13 cellular contexts compared by ENCODE assay signal in genomic region chr9:129480705-129481104, GRCh38.
A peak's percentile ranks its signal among the peaks of the same experiment; 100 is the strongest.
DNase-seq lines count a peak whose midpoint lies in the region; ATAC-seq, FAIRE-seq and TF ChIP-seq lines count a peak whose summit lies in the region.
"Had no signal": no experiment of that assay in that cellular context is flagged by ENCODE, and none has a peak within 500 bp of the region (broad histone marks: within the 10 kb centered on the region; RNA-seq: fewer than 3 reads in every experiment).

No MANE protein-coding gene starts in this region.

- H2BK20ac ChIP-seq in H1 (ENCODE audit: low read length) (peak overlapping the region; percentile 48; the same call in 1 of the 2 replicates), H9 (ENCODE audit: low read depth, low read length, poor library complexity, severe bottlenecking) (no peak overlapping the region)

- no peak overlapping the region for H3K9ac ChIP-seq in H1 (replicated peaks in 1 of 4; ENCODE audit: extremely low read depth in 1 of 4, low read depth in 3 of 4, low read length in 3 of 4)
- H3K9ac ChIP-seq in H9 (ENCODE audit: extremely low read depth, insufficient read length, low read length) = no peak overlapping the region

- ATAC-seq in heart left ventricle (no peak), GM21825 (IDR thresholded peaks at IDR 0.05; ENCODE audit: unreplicated experiment) (no peak)
- ATAC-seq: activated CD8-positive, alpha-beta T cell treated with anti-CD3 and anti-CD28 coated beads for 36 hours had no signal

- no peaks in the 10 kb centered on the region; a peak in 1 of 7 replicates for H3K36me3 Mint-ChIP-seq in H9 (ENCODE audit: insufficient read depth in 1 of 3, low read depth in 3 of 3)
- H3K36me3 Mint-ChIP-seq: activated naive CD4-positive, alpha-beta T cell treated with anti-CD3 and anti-CD28 coated beads, Interleukin-2, amount 50 U/mL, for 24 hours had no signal

- H3K27ac ChIP-seq in heart left ventricle = peak overlapping the region; percentile 47 to 100 (median 99)
- H3K27ac ChIP-seq in H1 (ENCODE audit: low read depth, low read length) = no peak overlapping the region
- peak overlapping the region; percentile 64 for H3K27ac ChIP-seq in osteoblast (ENCODE audit: low read depth, low read length)
- H3K27ac ChIP-seq in uterus = peak overlapping the region; percentile 100
- H3K27ac ChIP-seq in H9 (ENCODE audit: insufficient read length, low read depth, low read length) = no peak overlapping the region

- no peak overlapping the region for H2BK120ac ChIP-seq in H1 (replicated peaks; ENCODE audit: low read depth, low read length)
- no peak overlapping the region for H2BK120ac ChIP-seq in H9 (ENCODE audit: low read depth, low read length, poor library complexity, severe bottlenecking)

- H3K14ac ChIP-seq in H1 (ENCODE audit: insufficient read length) (no peak overlapping the region), H9 (ENCODE audit: insufficient read depth, low read length) (no peak overlapping the region)

- POLR2A ChIA-PET in H1 (lab: Charles Lee; ENCODE audit: partially characterized antibody) = interaction anchor here (0.6 to 6.9 kb wide), 3 partner anchors 14 to 293 kb away, joined by 3 to 45 read pairs (median 3); no protein-coding TSS in a partner anchor

- H3K9me3 ChIP-seq in heart left ventricle = no peaks in the 10 kb centered on the region
- no peaks in the 10 kb centered on the region for H3K9me3 ChIP-seq in H1 (ENCODE audit: insufficient read depth in 2 of 2, low read depth in 1 of 2, low read length in 1 of 2)
- no peaks in the 10 kb centered on the region for H3K9me3 ChIP-seq in osteoblast (ENCODE audit: low read depth, low read length)
- H3K9me3 ChIP-seq in uterus = no peaks in the 10 kb centered on the region
- H3K9me3 ChIP-seq in H9 (ENCODE audit: control insufficient read depth, low read depth, low read length) = no peaks in the 10 kb centered on the region

- H3K23ac ChIP-seq in H1 (ENCODE audit: insufficient read length) = no peak overlapping the region
- H3K23ac ChIP-seq in H9 (ENCODE audit: insufficient read length, low read depth, low read length) = no peak overlapping the region

- TF ChIP-seq RAD21 in H1 (IDR thresholded peaks at IDR 0.05 in 1 of 2, conservative IDR thresholded peaks at IDR 0.05 in 1 of 2; ENCODE audit: low read depth in 2 of 2, low read length in 2 of 2) = no peak

- H3K56ac ChIP-seq in H1 (replicated peaks; ENCODE audit: insufficient read length, low read depth, low read length) (no peak overlapping the region), H9 (ENCODE audit: insufficient read length, low read depth, low read length) (no peak overlapping the region)

- TF ChIP-seq EP300 in H1 (IDR thresholded peaks at IDR 0.05; ENCODE audit: borderline replicate concordance in 1 of 2, low read depth in 2 of 2, low read length in 2 of 2) = no peak

- no peaks in the 10 kb centered on the region for H3K79me1 ChIP-seq in H1 (ENCODE audit: low read depth, low read length)
- no peaks in the 10 kb centered on the region for H3K79me1 ChIP-seq in H9 (ENCODE audit: insufficient read depth, low read depth, low read length, poor library complexity, severe bottlenecking)

- H3K9me3 Mint-ChIP-seq in H9 = no peaks in the 10 kb centered on the region; a peak in 1 of 5 replicates
- H3K9me3 Mint-ChIP-seq: activated CD8-positive, alpha-beta T cell treated with anti-CD3 and anti-CD28 coated beads for 36 hours; activated naive CD4-positive, alpha-beta T cell treated with anti-CD3 and anti-CD28 coated beads, Interleukin-2, amount 50 U/mL, for 24 hours had no signal

- peaks cover 8 to 65% (median 45%) of the 10 kb centered on the region in 12 donors for H3K4me1 ChIP-seq in heart left ventricle
- peaks cover 8 to 24% (median 15%) of the 10 kb centered on the region in 4 experiments for H3K4me1 ChIP-seq in H1 (replicated peaks in 1 of 4; ENCODE audit: control insufficient read depth in 3 of 4, insufficient read depth in 4 of 4, low read length in 3 of 4)
- peaks cover 47% of the 10 kb centered on the region for H3K4me1 ChIP-seq in osteoblast (ENCODE audit: insufficient read depth, low read length)
- H3K4me1 ChIP-seq in uterus = peaks cover 13 to 16% of the 10 kb centered on the region in 2 donors
- no peaks in the 10 kb centered on the region for H3K4me1 ChIP-seq in H9 (ENCODE audit: insufficient read depth, low read length)

- intact Hi-C loops in heart left ventricle (cut with DNase I) (loop anchor here in 9 of 10 donors (2.0 to 10.0 kb wide), 10 partner anchors 20 to 306 kb away; partner anchors contain the start of gene IER5L (in 5 of the 9)), cardiac septum (cut with DNase I) (loop anchor here (5.0 kb wide), 2 partner anchors 163 to 228 kb away; no protein-coding TSS in a partner anchor), uterus (cut with DNase I; ENCODE audit: low total_unique reads) (loop anchor here (5.0 kb wide), 2 partner anchors 78 to 163 kb away; no protein-coding TSS in a partner anchor)

- H3K4me3 ChIP-seq in heart left ventricle = no peak overlapping the region
- no peak overlapping the region for H3K4me3 ChIP-seq in H1 (ENCODE audit: extremely low read depth in 1 of 4, insufficient read depth in 2 of 4, low read depth in 3 of 4, low read length in 4 of 4)
- H3K4me3 ChIP-seq in osteoblast (ENCODE audit: insufficient read depth, low read length) = no peak overlapping the region
- no peak overlapping the region for H3K4me3 ChIP-seq in uterus

- H3K4me3 Mint-ChIP-seq in H9 = no peak overlapping the region

- H4K20me1 ChIP-seq in H1 (replicated peaks in 1 of 2; ENCODE audit: control insufficient read depth in 1 of 2, insufficient read depth in 2 of 2, low read length in 2 of 2) = no peaks in the 10 kb centered on the region
- no peaks in the 10 kb centered on the region for H4K20me1 ChIP-seq in osteoblast (ENCODE audit: insufficient read depth, low read length)
- H4K20me1 ChIP-seq in H9 (ENCODE audit: control insufficient read depth, insufficient read depth, insufficient read length) = no peaks in the 10 kb centered on the region

- no peak overlapping the region for H2BK5ac ChIP-seq in H1 (ENCODE audit: low read depth, low read length)
- no peak overlapping the region for H2BK5ac ChIP-seq in H9 (ENCODE audit: insufficient read length, low read length)

- peaks cover 30 to 38% of the 10 kb centered on the region in 2 experiments for H3K4me1 Mint-ChIP-seq in H9

- H2AFZ ChIP-seq in H1 (ENCODE audit: low read length) (no peak overlapping the region), osteoblast (ENCODE audit: low read length) (peak overlapping the region; percentile 43), H9 (ENCODE audit: low read length) (no peak overlapping the region)

- no peak for FAIRE-seq in H1 (lab: Jason Lieb, UNC)
- FAIRE-seq: G401.6 had no signal

- H3K4ac ChIP-seq in H1 (replicated peaks; ENCODE audit: insufficient read length, low read depth, low read length) = no peak overlapping the region
- H3K4ac ChIP-seq in H9 (ENCODE audit: low read depth, low read length) = no peak overlapping the region

- H3K36me3 ChIP-seq in heart left ventricle (no peaks in the 10 kb centered on the region), H1 (ENCODE audit: control insufficient read depth in 2 of 4, insufficient read depth in 4 of 4, low read length in 3 of 4) (no peaks in the 10 kb centered on the region), osteoblast (ENCODE audit: insufficient read depth, low read length) (no peaks in the 10 kb centered on the region), uterus (no peaks in the 10 kb centered on the region)

- H2BK15ac ChIP-seq in H1 (ENCODE audit: low read length) = peak overlapping the region; percentile 46; the same call in 1 of the 2 replicates
- no peak overlapping the region for H2BK15ac ChIP-seq in H9 (ENCODE audit: low read depth, low read length)

- H3K27me3 ChIP-seq in heart left ventricle (no peaks in the 10 kb centered on the region), H1 (replicated peaks in 1 of 4; ENCODE audit: control insufficient read depth in 3 of 4, extremely low read depth in 1 of 4, insufficient read depth in 3 of 4, low read length in 3 of 4) (peaks cover 11 to 45% (median 37%) of the 10 kb centered on the region in 4 experiments), osteoblast (ENCODE audit: insufficient read depth, low read length) (no peaks in the 10 kb centered on the region), uterus (no peaks in the 10 kb centered on the region), H9 (ENCODE audit: insufficient read depth, low read length) (peaks cover 12% of the 10 kb centered on the region; the same call in 1 of the 2 replicates)

- CTCF ChIA-PET in H1 (lab: Charles Lee; ENCODE audit: partially characterized antibody) = interaction anchor here (0.6 to 4.9 kb wide), 18 partner anchors 11 to 351 kb away, joined by 3 to 27 read pairs (median 4); partner anchors contain the start of gene C9orf50

- H4K5ac ChIP-seq in H1 (ENCODE audit: insufficient read length, low read depth, low read length) (no peak overlapping the region), H9 (ENCODE audit: insufficient read length, low read depth, low read length) (no peak overlapping the region)

- no peaks in the 10 kb centered on the region for H3K79me2 ChIP-seq in H1 (ENCODE audit: control insufficient read depth in 1 of 2, insufficient read depth in 2 of 2, low read length in 2 of 2)
- H3K79me2 ChIP-seq in osteoblast (ENCODE audit: insufficient read depth, low read length) = peaks cover 5% of the 10 kb centered on the region
- no peaks in the 10 kb centered on the region for H3K79me2 ChIP-seq in H9 (ENCODE audit: insufficient read depth, low read length)

- no peak overlapping the region for H3T11ph ChIP-seq in H9 (ENCODE audit: low read length)

- H2AK5ac ChIP-seq in H1 (ENCODE audit: low read depth, low read length) (peak overlapping the region; percentile 18; the same call in 1 of the 2 replicates), H9 (ENCODE audit: insufficient read length, low read length) (no peak overlapping the region)

- peaks cover 75% of the 10 kb centered on the region for H3K27me3 Mint-ChIP-seq in H9 (ENCODE audit: low read depth)

- H3K23me2 ChIP-seq in H1 (ENCODE audit: low read depth, low read length) (peaks cover 9% of the 10 kb centered on the region), H9 (ENCODE audit: insufficient read length, low read depth, low read length, poor library complexity, severe bottlenecking) (peaks cover 15% of the 10 kb centered on the region)

- H4K91ac ChIP-seq in H1 (replicated peaks; ENCODE audit: insufficient read length, low read length) (peak overlapping the region; percentile 35), H9 (ENCODE audit: insufficient read length, low read depth, low read length) (no peak overlapping the region)

- H2BK12ac ChIP-seq in H1 (ENCODE audit: low read depth, low read length) (peak overlapping the region; percentile 46; the same call in 1 of the 2 replicates), H9 (ENCODE audit: insufficient read length, low read depth, low read length) (no peak overlapping the region)

- H3K4me2 ChIP-seq in H1 (ENCODE audit: insufficient read depth in 1 of 2, low read depth in 2 of 2, low read length in 2 of 2) = no peak overlapping the region
- no peak overlapping the region for H3K4me2 ChIP-seq in osteoblast (ENCODE audit: insufficient read depth, low read length)
- no peak overlapping the region for H3K4me2 ChIP-seq in H9 (ENCODE audit: insufficient read depth, insufficient read length, low read length)

- TF ChIP-seq POLR2A in heart left ventricle (IDR thresholded peaks at IDR 0.05) (no peak), H1 (IDR thresholded peaks at IDR 0.05; ENCODE audit: control extremely low read depth in 1 of 2, low read depth in 2 of 2, low read length in 2 of 2) (no peak), uterus (IDR thresholded peaks at IDR 0.05) (no peak)

- H4K8ac ChIP-seq in H1 (ENCODE audit: extremely low read depth, insufficient read depth, low read length) (no peak overlapping the region), H9 (replicated peaks; ENCODE audit: insufficient read length, low read depth, low read length) (no peak overlapping the region)

- TF ChIP-seq CTCF in heart left ventricle (IDR thresholded peaks at IDR 0.05) (no peak), H1 (IDR thresholded peaks at IDR 0.05; ENCODE audit: control extremely low read depth in 1 of 3, insufficient read depth in 1 of 3, low read depth in 1 of 3, low read length in 3 of 3) (no peak), osteoblast (IDR thresholded peaks at IDR 0.05; ENCODE audit: extremely low read depth, low read depth, low read length) (no peak), uterus (IDR thresholded peaks at IDR 0.05) (no peak), H9 (conservative IDR thresholded peaks at IDR 0.05) (no peak)

- no peak overlapping the region for H3K27ac Mint-ChIP-seq in H9
- H3K27ac Mint-ChIP-seq: activated CD8-positive, alpha-beta T cell treated with anti-CD3 and anti-CD28 coated beads for 36 hours; activated naive CD4-positive, alpha-beta T cell treated with anti-CD3 and anti-CD28 coated beads, Interleukin-2, amount 50 U/mL, for 24 hours had no signal

- DNase-seq in heart left ventricle (no peak), cardiac septum (ENCODE audit: low spot score) (no peak), H1 (ENCODE audit: low read depth in 1 of 2, low spot score in 2 of 2) (no peak), osteoblast (ENCODE audit: insufficient read length, low spot score, missing footprints) (peak; percentile 79), uterus (no peak), H9 (no peak), Kasumi-1 (lab: John Stamatoyannopoulos, UW) (no peak)
- DNase-seq: activated CD8-positive, alpha-beta T cell treated with anti-CD3 and anti-CD28 coated beads for 36 hours; NCI-H1436; NCI-H748 treated with DMSO at 0.1 percent for 48 hours had no signal

- H3K18ac ChIP-seq in H1 (ENCODE audit: extremely low read depth, low read length) (0 out of 2 replicates have a peak overlapping the region, but pooled peaks have one; percentile 65), H9 (ENCODE audit: insufficient read length, low read depth, low read length) (no peak overlapping the region)

Comparison
In these comparisons a context has a peak if more than half of its experiments do, and no peak if none do; other contexts are left out.
1. H3K27ac ChIP-seq: peak in heart left ventricle (12 of 12), osteoblast (single experiment) and uterus (2 of 2); none in H1 (single experiment) and H9 (single experiment).